ENCODE assay signal across 14 cellular contexts in genomic region chr13:59061621-59062020, GRCh38.
DNase-seq lines count a peak whose midpoint lies in the region; ATAC-seq, FAIRE-seq and TF ChIP-seq lines count a peak whose summit lies in the region.
"Had no signal": no experiment of that assay in that cellular context is flagged by ENCODE, and none has a peak within 500 bp of the region (broad histone marks: within the 10 kb centered on the region; RNA-seq: fewer than 3 reads in every experiment).

No MANE protein-coding gene starts in this region.

- no peak for TF ChIP-seq EP300 in A549 (IDR thresholded peaks at IDR 0.05)

- CTCF ChIA-PET in A549 (lab: Yijun Ruan, JAX): no interaction called here

- WGBS in A549 (ENCODE audit: missing lambda C conversion rate): 17% methylated on average over 1 of the region's 1 CpG

- no peak overlapping the region for H3K4me3 ChIP-seq in A549
- H3K4me3 ChIP-seq: BLaER1 treated with 17β-estradiol and CSF1 and Interleukin-3, amounts not matched to agents 10 nM and 100 nM had no signal

- H3K4me1 ChIP-seq in A549: no peaks in the 10 kb centered on the region
- H3K4me1 ChIP-seq: BLaER1 treated with 17β-estradiol and CSF1 and Interleukin-3, amounts not matched to agents 10 nM and 100 nM had no signal

- TF ChIP-seq CTCF in A549 (IDR thresholded peaks at IDR 0.05): no peak

- no peak overlapping the region for H3K27ac ChIP-seq in A549
- H3K27ac ChIP-seq: BLaER1 treated with 17β-estradiol and CSF1 and Interleukin-3, amounts not matched to agents 10 nM and 100 nM had no signal

- no peak for ATAC-seq in A549
- ATAC-seq in left lobe of liver: peak; percentile 86

- no peak overlapping the region for H3K4me2 ChIP-seq in A549
- H3K4me2 ChIP-seq: BLaER1 treated with 17β-estradiol and CSF1 and Interleukin-3, amounts not matched to agents 10 nM and 100 nM had no signal

- TF ChIP-seq POLR2A in A549 (IDR thresholded peaks at IDR 0.05; ENCODE audit: low read length): no peak

- no peak for DNase-seq in A549 (ENCODE audit: low read depth in 1 of 2, low spot score in 1 of 2)
- DNase-seq in NCI-H1092 treated with DMSO at 0.1 percent for 48 hours (lab: John Stamatoyannopoulos, UW): peak; percentile 49
- DNase-seq in cerebellar cortex (ENCODE audit: low spot score): peak; percentile 31
- DNase-seq in left lobe of liver (ENCODE audit: low spot score): no peak
- no peak for DNase-seq in HTR-8/SVneo (ENCODE audit: insufficient read length, low spot score)
- no peak for DNase-seq in stimulated activated naive CD4-positive, alpha-beta T cell (lab: John Stamatoyannopoulos, UW)
- no peak for DNase-seq in NCI-H226
- DNase-seq: 8988T; ACHN; CD4-positive, CD25-positive, alpha-beta regulatory T cell; DMS53; HCEC 1CT; HFFc6 had no signal

- no peaks in the 10 kb centered on the region for H3K9me3 ChIP-seq in A549
- H3K9me3 ChIP-seq: BLaER1 treated with 17β-estradiol and CSF1 and Interleukin-3, amounts not matched to agents 10 nM and 100 nM had no signal

- POLR2A ChIA-PET in A549 (lab: Yijun Ruan, JAX): no interaction called here

- no peak for TF ChIP-seq RAD21 in A549 (conservative IDR thresholded peaks at IDR 0.05 in 1 of 2, IDR thresholded peaks at IDR 0.05 in 1 of 2)

- FAIRE-seq in A549 (lab: Jason Lieb, UNC) (no peak), HTR-8/SVneo (lab: Jason Lieb, UNC) (no peak)

TF ChIP-seq in A549, 52 proteins besides CTCF, POLR2A, EP300 and RAD21:
- TF ChIP-seq RCOR1 (IDR thresholded peaks at IDR 0.05; ENCODE audit: low read depth, low read length) (no peak), MAFK (IDR thresholded peaks at IDR 0.05; ENCODE audit: partially characterized antibody) (peak; percentile 59)

Comparison
In these comparisons a context has a peak if more than half of its experiments do, and no peak if none do; other contexts are left out.
1. DNase-seq: peak in NCI-H1092 treated with DMSO at 0.1 percent for 48 hours (single experiment) and cerebellar cortex (single experiment); none in A549 (0 of 2), left lobe of liver (single experiment), HTR-8/SVneo (single experiment), stimulated activated naive CD4-positive, alpha-beta T cell (0 of 6) and NCI-H226 (single experiment).